Comparison of ENCODE assay signal across 1 cellular context in genomic region chr16:65366316-65366715, GRCh38.
TF ChIP-seq lines count a peak whose summit lies in the region.

No MANE protein-coding gene starts in this region.

TF ChIP-seq in SK-N-SH, 30 proteins besides CTCF, POLR2A, EP300 and RAD21 (continued from another document):
- TF ChIP-seq REST (IDR thresholded peaks at IDR 0.05; ENCODE audit: low read depth, low read length) (no peak), EZH2phosphoT487 (IDR thresholded peaks at IDR 0.05; ENCODE audit: borderline replicate concordance, low read depth) (no peak), SMC3 (IDR thresholded peaks at IDR 0.05; ENCODE audit: low read depth, low read length) (no peak), TEAD4 (IDR thresholded peaks at IDR 0.05; ENCODE audit: borderline replicate concordance, insufficient read depth) (no peak), SIN3A (IDR thresholded peaks at IDR 0.05; ENCODE audit: borderline replicate concordance, low read depth, low read length) (no peak), USF2 (IDR thresholded peaks at IDR 0.05; ENCODE audit: borderline replicate concordance, low read depth, low read length) (no peak)
